11 cellular contexts compared by ENCODE assay signal in genomic region chr1:197919523-197920301, GRCh38.
DNase-seq lines count a peak whose midpoint lies in the region; ATAC-seq lines count a peak whose summit lies in the region.
"Had no signal": no experiment of that assay in that cellular context is flagged by ENCODE, and none has a peak within 500 bp of the region (broad histone marks: within the 10 kb centered on the region; RNA-seq: fewer than 3 reads in every experiment).

No MANE protein-coding gene starts in this region.

- H3K4me3 ChIP-seq in iPS DF 6.9 (ENCODE audit: low read length) = peak overlapping the region; percentile 16; the same call in 1 of the 2 replicates

- H3K9me3 Mint-ChIP-seq in activated naive CD4-positive, alpha-beta T cell treated with anti-CD3 and anti-CD28 coated beads, Interleukin-2, amount 10 ng/mL, durations not matched to agents 7 days and 5 days = no peaks in the 10 kb centered on the region
- H3K9me3 Mint-ChIP-seq in stimulated activated naive CD8-positive, alpha-beta T cell treated with anti-CD3 and anti-CD28 coated beads, Interleukin-15, amount 100 ng/mL, for 72 hours = no peaks in the 10 kb centered on the region

- H3K36me3 ChIP-seq in iPS DF 6.9 (ENCODE audit: control insufficient read depth, insufficient read depth, low read length) = no peaks in the 10 kb centered on the region

- H3K27me3 Mint-ChIP-seq in activated naive CD4-positive, alpha-beta T cell treated with anti-CD3 and anti-CD28 coated beads, Interleukin-2, amount 10 ng/mL, durations not matched to agents 7 days and 5 days = peaks cover 87% of the 10 kb centered on the region
- peaks cover 89% of the 10 kb centered on the region for H3K27me3 Mint-ChIP-seq in stimulated activated naive CD8-positive, alpha-beta T cell treated with anti-CD3 and anti-CD28 coated beads, Interleukin-15, amount 100 ng/mL, for 72 hours

- no peaks in the 10 kb centered on the region for H3K9me3 ChIP-seq in iPS DF 6.9 (ENCODE audit: control insufficient read depth, insufficient read depth, low read length)

- H3K4me1 Mint-ChIP-seq in activated naive CD4-positive, alpha-beta T cell treated with anti-CD3 and anti-CD28 coated beads, Interleukin-2, amount 10 ng/mL, durations not matched to agents 7 days and 5 days = peaks cover 61% of the 10 kb centered on the region
- H3K4me1 Mint-ChIP-seq in stimulated activated naive CD8-positive, alpha-beta T cell treated with anti-CD3 and anti-CD28 coated beads, Interleukin-15, amount 100 ng/mL, for 72 hours = peaks cover 66% of the 10 kb centered on the region

- no CpG with 5 or more reads among the region's 42 CpGs for WGBS in iPS DF 6.9 (ENCODE audit: insufficient coverage, insufficient read length)

- H3K4me1 ChIP-seq in iPS DF 6.9 (ENCODE audit: control insufficient read depth, insufficient read depth, low read length) = no peaks in the 10 kb centered on the region

- CTCF ChIA-PET in activated naive CD4-positive, alpha-beta T cell treated with anti-CD3 and anti-CD28 coated beads, Interleukin-2, amount 10 ng/mL, durations not matched to agents 7 days and 5 days (lab: Charles Lee) = interaction anchor here (0.6 to 1.9 kb wide), 2 partner anchors 12 to 16 kb away, joined by 3 to 6 read pairs; no protein-coding TSS in a partner anchor

- peaks cover 79% of the 10 kb centered on the region for H3K27me3 ChIP-seq in iPS DF 6.9 (ENCODE audit: control insufficient read depth, insufficient read depth, low read length)

- peak overlapping the region; percentile 72 for H3K27ac Mint-ChIP-seq in activated naive CD4-positive, alpha-beta T cell treated with anti-CD3 and anti-CD28 coated beads, Interleukin-2, amount 10 ng/mL, durations not matched to agents 7 days and 5 days
- H3K27ac Mint-ChIP-seq in stimulated activated naive CD8-positive, alpha-beta T cell treated with anti-CD3 and anti-CD28 coated beads, Interleukin-15, amount 100 ng/mL, for 72 hours = no peak overlapping the region

- no peak for DNase-seq in activated naive CD4-positive, alpha-beta T cell treated with anti-CD3 and anti-CD28 coated beads, Interleukin-2, amount 10 ng/mL, durations not matched to agents 7 days and 5 days
- DNase-seq in activated naive CD4-positive, alpha-beta T cell treated with anti-CD3 and anti-CD28 coated beads, Interleukin-2, amount 50 U/mL, for 16 hours = no peak
- DNase-seq in UCSD-AML1 (lab: John Stamatoyannopoulos, UW; ENCODE audit: unreplicated experiment) (peak; percentile 10), iPS DF 6.9 (ENCODE audit: low read depth, low spot score) (no peak), DMS153 (lab: John Stamatoyannopoulos, UW) (no peak)
- DNase-seq in stimulated activated naive CD8-positive, alpha-beta T cell treated with anti-CD3 and anti-CD28 coated beads, Interleukin-15, amount 100 ng/mL, for 72 hours = peak; percentile 13 to 30
- DNase-seq: amniotic stem cell, NCI-H1417 treated with DMSO at 0.1 percent for 48 hours, substantia nigra had no signal

- no peak overlapping the region for H3K27ac ChIP-seq in iPS DF 6.9 (ENCODE audit: low read length)

- peak; percentile 24 for ATAC-seq in stimulated activated naive CD8-positive, alpha-beta T cell treated with anti-CD3 and anti-CD28 coated beads, Interleukin-15, amount 100 ng/mL, for 72 hours
- no peak for ATAC-seq in HG03469 (IDR thresholded peaks at IDR 0.05; ENCODE audit: unreplicated experiment)
- ATAC-seq in HG03565 (IDR thresholded peaks at IDR 0.05; ENCODE audit: unreplicated experiment) = no peak

- no peaks in the 10 kb centered on the region for H3K36me3 Mint-ChIP-seq in activated naive CD4-positive, alpha-beta T cell treated with anti-CD3 and anti-CD28 coated beads, Interleukin-2, amount 10 ng/mL, durations not matched to agents 7 days and 5 days

- peak overlapping the region; percentile 53 for H3K4me3 Mint-ChIP-seq in activated naive CD4-positive, alpha-beta T cell treated with anti-CD3 and anti-CD28 coated beads, Interleukin-2, amount 10 ng/mL, durations not matched to agents 7 days and 5 days
- peak overlapping the region; percentile 77 to 82 for H3K4me3 Mint-ChIP-seq in stimulated activated naive CD8-positive, alpha-beta T cell treated with anti-CD3 and anti-CD28 coated beads, Interleukin-15, amount 100 ng/mL, for 72 hours

Comparison
In these comparisons a context has a peak if more than half of its experiments do, and no peak if none do; other contexts are left out.
1. DNase-seq: peak in UCSD-AML1 (single experiment) and stimulated activated naive CD8-positive, alpha-beta T cell treated with anti-CD3 and anti-CD28 coated beads, Interleukin-15, amount 100 ng/mL, for 72 hours (2 of 2); none in activated naive CD4-positive, alpha-beta T cell treated with anti-CD3 and anti-CD28 coated beads, Interleukin-2, amount 10 ng/mL, durations not matched to agents 7 days and 5 days (single experiment), activated naive CD4-positive, alpha-beta T cell treated with anti-CD3 and anti-CD28 coated beads, Interleukin-2, amount 50 U/mL, for 16 hours (single experiment), iPS DF 6.9 (single experiment) and DMS153 (single experiment).